ENCODE assay signal across 1 cellular context in genomic region chr17:67489273-67489672, GRCh38.
TF ChIP-seq lines count a peak whose summit lies in the region.

No MANE protein-coding gene starts in this region.

TF ChIP-seq in IMR-90, 13 proteins besides CTCF, POLR2A, EP300 and RAD21 (continued from another document):
- TF ChIP-seq MAZ (IDR thresholded peaks at IDR 0.05; ENCODE audit: borderline replicate concordance, low read depth, low read length) (no peak), RFX5 (IDR thresholded peaks at IDR 0.05; ENCODE audit: low read depth, low read length) (no peak), SMC3 (IDR thresholded peaks at IDR 0.05; ENCODE audit: low read depth, low read length) (no peak), CEBPB (IDR thresholded peaks at IDR 0.05; ENCODE audit: low read depth, low read length) (no peak), ELK1 (IDR thresholded peaks at IDR 0.05; ENCODE audit: borderline replicate concordance, low read depth, low read length) (no peak), MAFK (IDR thresholded peaks at IDR 0.05; ENCODE audit: low read depth, low read length) (no peak), RCOR1 (IDR thresholded peaks at IDR 0.05; ENCODE audit: insufficient replicate concordance, low read length) (no peak), USF2 (IDR thresholded peaks at IDR 0.05; ENCODE audit: low read depth, low read length) (no peak), FOS (IDR thresholded peaks at IDR 0.05; ENCODE audit: low read depth, low read length) (no peak), BHLHE40 (IDR thresholded peaks at IDR 0.05; ENCODE audit: low read depth, low read length) (no peak)
